ENCODE assay signal across 29 cellular contexts in the genomic region with DNA sequence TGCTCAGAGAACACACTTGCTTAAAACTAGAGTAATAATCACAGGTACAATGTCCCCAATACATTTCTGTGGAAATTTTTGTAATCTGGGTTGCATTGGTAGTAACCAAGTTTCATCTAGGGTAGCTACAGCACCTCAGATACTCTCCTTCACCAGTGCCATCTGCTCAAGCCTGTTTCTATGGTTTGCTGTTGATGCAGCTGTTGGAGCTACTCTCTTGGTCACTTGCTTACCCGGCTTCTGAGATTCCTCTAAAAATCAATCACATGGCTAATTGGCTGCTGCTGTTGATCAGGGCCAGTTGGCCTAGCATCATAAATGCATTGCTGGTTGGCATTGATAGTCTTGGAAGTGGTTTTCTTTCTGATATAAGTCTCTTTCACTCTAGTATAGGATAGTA.
"Had no signal": no experiment of that assay in that cellular context is flagged by ENCODE, and none has a peak within 500 bp of the region (broad histone marks: within the 10 kb centered on the region; RNA-seq: fewer than 3 reads in every experiment).

No MANE protein-coding gene starts in this region.

- ATAC-seq: body of pancreas; pancreas; sciatic nerve; stimulated activated effector memory CD8-positive, alpha-beta T cell treated with anti-CD3 and anti-CD28 coated beads, Interleukin-12 subunit alpha, Interleukin-12 subunit beta, amount 100 ng/mL, for 72 hours had no signal

- H3K27ac ChIP-seq: adrenal gland, body of pancreas, colonic mucosa, epithelial cell of prostate, esophagus squamous epithelium, hepatocyte, left ventricle myocardium inferior, pancreas, prostate gland, upper lobe of left lung had no signal

- H3K27ac Mint-ChIP-seq: activated naive CD4-positive, alpha-beta T cell treated with anti-CD3 and anti-CD28 coated beads for 36 hours; activated naive CD8-positive, alpha-beta T cell treated with anti-CD3 and anti-CD28 coated beads for 36 hours; activated T-helper 1 cell treated with anti-CD3 and anti-CD28 coated beads, Interleukin-12 subunit alpha, Interleukin-12 subunit beta, Interleukin-2, Interleukin-4 antibody, amounts not matched to agents 30 ng/mL and 10 ng/mL and 1 ng/mL, durations not matched to agents 14 hours and 24 hours and 36 hours; nephron progenitor cell; stimulated activated effector memory CD8-positive, alpha-beta T cell treated with anti-CD3 and anti-CD28 coated beads, Interleukin-12 subunit alpha, Interleukin-12 subunit beta, amount 100 ng/mL, for 72 hours; stimulated activated naive CD8-positive, alpha-beta T cell treated with anti-CD3 and anti-CD28 coated beads, Interleukin-15, Interleukin-2, amounts not matched to agents 100 ng/mL and 50 ng/mL, for 24 hours had no signal

- H3K27me3 Mint-ChIP-seq: activated naive CD8-positive, alpha-beta T cell treated with anti-CD3 and anti-CD28 coated beads for 36 hours; stimulated activated naive CD8-positive, alpha-beta T cell treated with anti-CD3 and anti-CD28 coated beads, Interleukin-15, Interleukin-2, amounts not matched to agents 100 ng/mL and 50 ng/mL, for 24 hours had no signal

- H3K36me3 Mint-ChIP-seq: activated naive CD8-positive, alpha-beta T cell treated with anti-CD3 and anti-CD28 coated beads for 36 hours; stimulated activated effector memory CD8-positive, alpha-beta T cell treated with anti-CD3 and anti-CD28 coated beads, Interleukin-12 subunit alpha, Interleukin-12 subunit beta, amount 100 ng/mL, for 72 hours had no signal

- H3K4me3 Mint-ChIP-seq: activated naive CD4-positive, alpha-beta T cell treated with anti-CD3 and anti-CD28 coated beads for 36 hours; activated naive CD8-positive, alpha-beta T cell treated with anti-CD3 and anti-CD28 coated beads for 36 hours; activated T-helper 1 cell treated with anti-CD3 and anti-CD28 coated beads, Interleukin-12 subunit alpha, Interleukin-12 subunit beta, Interleukin-2, Interleukin-4 antibody, amounts not matched to agents 30 ng/mL and 10 ng/mL and 1 ng/mL, durations not matched to agents 14 hours and 24 hours and 36 hours; nephron progenitor cell; stimulated activated effector memory CD8-positive, alpha-beta T cell treated with anti-CD3 and anti-CD28 coated beads, Interleukin-12 subunit alpha, Interleukin-12 subunit beta, amount 100 ng/mL, for 72 hours; stimulated activated naive CD8-positive, alpha-beta T cell treated with anti-CD3 and anti-CD28 coated beads, Interleukin-15, Interleukin-2, amounts not matched to agents 100 ng/mL and 50 ng/mL, for 24 hours had no signal

- DNase-seq: activated CD4-positive, alpha-beta T cell treated with anti-CD3 and anti-CD28 coated beads for 4 hours; activated CD4-positive, alpha-beta T cell treated with anti-CD3 and anti-CD28 coated beads, Interleukin-2, amount 50 U/mL, for 4 hours; activated CD8-positive, alpha-beta memory T cell treated with anti-CD3 and anti-CD28 coated beads, Interleukin-2, amount 50 U/mL, for 4 hours; activated effector memory CD4-positive, alpha-beta T cell treated with anti-CD3 and anti-CD28 coated beads, Interleukin-2, amount 50 U/mL, for 16 hours; activated naive CD4-positive, alpha-beta T cell treated with anti-CD3 and anti-CD28 coated beads for 36 hours; activated naive CD8-positive, alpha-beta T cell treated with anti-CD3 and anti-CD28 coated beads for 36 hours; activated T-cell treated with anti-CD3 and anti-CD28 coated beads, Interleukin-2, amount 50 U/mL, for 1 hour; adrenal gland; aorta; body of pancreas; colonic mucosa; effector CD8-positive, alpha-beta T cell; esophagus squamous epithelium; islet precursor cell; left ventricle myocardium inferior; mesendoderm; nephron progenitor cell; pancreas; retina; small intestine; stimulated activated CD4-positive, alpha-beta T cell treated with anti-CD3 and anti-CD28 coated beads, Interleukin-4, amount 100 ng/mL, for 24 hours; upper lobe of left lung had no signal

- H3K4me1 Mint-ChIP-seq: activated naive CD8-positive, alpha-beta T cell treated with anti-CD3 and anti-CD28 coated beads for 36 hours; nephron progenitor cell; stimulated activated effector memory CD8-positive, alpha-beta T cell treated with anti-CD3 and anti-CD28 coated beads, Interleukin-12 subunit alpha, Interleukin-12 subunit beta, amount 100 ng/mL, for 72 hours had no signal
